Comparison of ENCODE assay signal across 30 cellular contexts in the genomic region with DNA sequence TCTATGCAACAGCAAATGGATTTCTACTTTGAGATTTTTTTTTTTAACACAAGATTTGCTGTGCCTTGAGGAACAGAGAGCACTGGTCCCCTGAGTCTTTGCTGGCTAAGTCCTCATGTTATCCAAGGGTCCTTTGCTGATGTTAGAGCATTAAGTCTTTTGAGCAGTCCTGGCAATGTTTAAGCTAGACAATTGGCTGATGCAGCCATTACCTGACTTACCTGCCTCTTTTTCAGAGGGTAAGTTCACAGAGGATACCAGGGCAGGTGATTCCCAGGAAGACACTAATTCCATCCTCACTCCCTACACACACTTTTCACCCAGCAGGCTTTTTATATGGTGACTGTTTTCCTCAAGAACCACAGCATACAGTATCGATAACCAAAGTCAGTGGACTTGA.
"Had no signal": no experiment of that assay in that cellular context is flagged by ENCODE, and none has a peak within 500 bp of the region (broad histone marks: within the 10 kb centered on the region; RNA-seq: fewer than 3 reads in every experiment).

No MANE protein-coding gene starts in this region.

- DNase-seq: naive thymus-derived CD8-positive, alpha-beta T cell; nephron progenitor cell; occipital lobe; ovary; psoas muscle; right cardiac atrium; spleen; stimulated activated CD4-positive, alpha-beta T cell treated with anti-CD3 and anti-CD28 coated beads, Interleukin-12 subunit alpha, Interleukin-12 subunit beta, amount 100 ng/mL, for 4 hours; stimulated activated CD4-positive, alpha-beta T cell treated with anti-CD3 and anti-CD28 coated beads, Interleukin-1b, Interleukin-23, amount 100 ng/mL, for 48 hours; stimulated activated CD4-positive, alpha-beta T cell treated with anti-CD3 and anti-CD28 coated beads, Interleukin-4, amount 100 ng/mL, for 1 hour; stimulated activated CD4-positive, alpha-beta T cell treated with anti-CD3 and anti-CD28 coated beads, Interleukin-4, amount 100 ng/mL, for 4 hours; stimulated activated CD8-positive, alpha-beta memory T cell treated with anti-CD3 and anti-CD28 coated beads, Interleukin-4, amount 100 ng/mL, for 48 hours; stimulated activated naive CD4-positive, alpha-beta T cell; stimulated activated naive CD8-positive, alpha-beta T cell treated with anti-CD3 and anti-CD28 coated beads, Interleukin-15, amount 100 ng/mL, for 72 hours; stimulated activated naive CD8-positive, alpha-beta T cell treated with anti-CD3 and anti-CD28 coated beads, Interleukin-15, Interleukin-2, amounts not matched to agents 100 U/mL and 50 U/mL, for 24 hours; substantia nigra; testis; thyroid gland; trophoblast cell; upper lobe of left lung had no signal

- H2AFZ ChIP-seq: parathyroid adenoma had no signal

- H3K79me2 ChIP-seq: parathyroid adenoma had no signal

- H3K4me2 ChIP-seq: smooth muscle cell had no signal

- H3K4me1 Mint-ChIP-seq: naive thymus-derived CD8-positive, alpha-beta T cell; stimulated activated memory B cell treated with anti-CD40 and anti-IgM and Interleukin-4, amounts not matched to agents 10 μg/mL and 1 μg/mL and 100 μg/mL, for 72 hours; stimulated activated naive CD8-positive, alpha-beta T cell treated with anti-CD3 and anti-CD28 coated beads, Interleukin-15, amount 100 ng/mL, for 72 hours had no signal

- H3K27me3 ChIP-seq: ovary, spleen, suprapubic skin, testis, thyroid gland, tibial nerve, upper lobe of left lung, vagina had no signal

- H3K27ac ChIP-seq: ovary, parathyroid adenoma, psoas muscle, skin epidermis, spleen, suprapubic skin, testis, thyroid gland, tibial nerve, upper lobe of left lung, vagina had no signal

- H3K9me3 ChIP-seq: ovary, psoas muscle, spleen, suprapubic skin, testis, thyroid gland, tibial nerve, upper lobe of left lung, vagina had no signal

- H3K27ac Mint-ChIP-seq: naive thymus-derived CD8-positive, alpha-beta T cell; natural killer cell treated with Interleukin-12 subunit alpha and Interleukin-12 subunit beta and Interleukin-15 and Interleukin-18, amount 100 ng/mL, for 72 hours; nephron progenitor cell; stimulated activated memory B cell treated with anti-CD40 and anti-IgM and Interleukin-4, amounts not matched to agents 10 μg/mL and 1 μg/mL and 100 μg/mL, for 72 hours; stimulated activated naive CD8-positive, alpha-beta T cell treated with anti-CD3 and anti-CD28 coated beads, Interleukin-15, amount 100 ng/mL, for 72 hours had no signal

- H3K36me3 Mint-ChIP-seq: naive thymus-derived CD8-positive, alpha-beta T cell; stimulated activated memory B cell treated with anti-CD40 and anti-IgM and Interleukin-4, amounts not matched to agents 10 μg/mL and 1 μg/mL and 100 μg/mL, for 72 hours had no signal

- H3K4me1 ChIP-seq: parathyroid adenoma, spleen, suprapubic skin, testis, upper lobe of left lung, vagina had no signal

- H3K27me3 Mint-ChIP-seq: natural killer cell treated with Interleukin-12 subunit alpha and Interleukin-12 subunit beta and Interleukin-15 and Interleukin-18, amount 100 ng/mL, for 72 hours; progenitor cell of endocrine pancreas; stimulated activated memory B cell treated with anti-CD40 and anti-IgM and Interleukin-4, amounts not matched to agents 10 μg/mL and 1 μg/mL and 100 μg/mL, for 72 hours; stimulated activated naive CD8-positive, alpha-beta T cell treated with anti-CD3 and anti-CD28 coated beads, Interleukin-15, amount 100 ng/mL, for 72 hours had no signal

- ATAC-seq: naive thymus-derived CD8-positive, alpha-beta T cell; natural killer cell treated with Interleukin-12 subunit alpha and Interleukin-12 subunit beta and Interleukin-15 and Interleukin-18, amount 100 ng/mL, for 72 hours; psoas muscle; stimulated activated memory B cell treated with anti-CD40 and anti-IgM and Interleukin-4, amounts not matched to agents 10 μg/mL and 1 μg/mL and 100 μg/mL, for 72 hours; stimulated activated naive CD8-positive, alpha-beta T cell treated with anti-CD3 and anti-CD28 coated beads, Interleukin-15, amount 100 ng/mL, for 72 hours; stimulated activated naive CD8-positive, alpha-beta T cell treated with anti-CD3 and anti-CD28 coated beads, Interleukin-15, Interleukin-2, amounts not matched to agents 100 U/mL and 50 U/mL, for 24 hours had no signal

- H3K36me3 ChIP-seq: ovary, spleen, suprapubic skin, thyroid gland, tibial nerve, upper lobe of left lung, vagina had no signal

- H3K4me3 Mint-ChIP-seq: naive thymus-derived CD8-positive, alpha-beta T cell; natural killer cell treated with Interleukin-12 subunit alpha and Interleukin-12 subunit beta and Interleukin-15 and Interleukin-18, amount 100 ng/mL, for 72 hours; nephron progenitor cell; neural crest cell; stimulated activated memory B cell treated with anti-CD40 and anti-IgM and Interleukin-4, amounts not matched to agents 10 μg/mL and 1 μg/mL and 100 μg/mL, for 72 hours; stimulated activated naive CD8-positive, alpha-beta T cell treated with anti-CD3 and anti-CD28 coated beads, Interleukin-15, amount 100 ng/mL, for 72 hours had no signal

- H3K4me3 ChIP-seq: ovary, psoas muscle, skin epidermis, smooth muscle cell, spleen, suprapubic skin, testis, thyroid gland, tibial nerve, upper lobe of left lung, vagina had no signal

- H3K9ac ChIP-seq: parathyroid adenoma had no signal

- H3K9me3 Mint-ChIP-seq: stimulated activated naive CD8-positive, alpha-beta T cell treated with anti-CD3 and anti-CD28 coated beads, Interleukin-15, amount 100 ng/mL, for 72 hours had no signal
